ENCODE assay signal across 34 cellular contexts in the genomic region with DNA sequence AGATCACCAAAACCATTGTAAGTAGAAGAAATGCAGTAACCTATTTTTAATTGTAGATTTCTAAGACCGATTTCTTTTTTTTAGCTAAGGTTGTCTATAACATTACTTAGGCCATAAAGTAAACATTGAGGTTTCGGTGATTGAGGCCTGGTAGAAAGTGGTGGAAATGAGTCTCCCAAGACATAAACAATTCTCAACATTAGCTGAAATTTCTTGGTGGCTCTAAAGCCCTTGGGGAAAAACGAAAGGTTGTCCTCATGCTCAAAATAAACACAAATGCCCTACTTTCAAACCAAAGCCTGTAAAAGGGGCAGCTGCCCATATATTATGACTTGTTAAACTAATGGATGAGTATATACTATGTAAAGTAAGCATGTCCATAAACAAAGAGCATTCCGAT.
"Had no signal": no experiment of that assay in that cellular context is flagged by ENCODE, and none has a peak within 500 bp of the region (broad histone marks: within the 10 kb centered on the region; RNA-seq: fewer than 3 reads in every experiment).

No MANE protein-coding gene starts in this region.

- H3K9me3 ChIP-seq: colonic mucosa, gastroesophageal sphincter, psoas muscle, thyroid gland, upper lobe of left lung had no signal

- H3K27ac ChIP-seq: colonic mucosa, epithelial cell of prostate, esophagus squamous epithelium, gastroesophageal sphincter, neutrophil, parathyroid adenoma, psoas muscle, sigmoid colon, stomach, thyroid gland, upper lobe of left lung, WERI-Rb-1 had no signal

- DNase-seq: activated CD4-positive, alpha-beta T cell treated with anti-CD3 and anti-CD28 coated beads for 48 hours; activated CD4-positive, alpha-beta T cell treated with anti-CD3 and anti-CD28 coated beads, Interleukin-2, amount 50 U/mL, for 48 hours; activated CD8-positive, alpha-beta memory T cell treated with anti-CD3 and anti-CD28 coated beads for 24 hours; activated CD8-positive, alpha-beta memory T cell treated with anti-CD3 and anti-CD28 coated beads, Interleukin-2, amount 50 U/mL, for 4 hours; activated effector memory CD4-positive, alpha-beta T cell treated with anti-CD3 and anti-CD28 coated beads, Interleukin-2, amount 50 U/mL, for 16 hours; activated naive CD4-positive, alpha-beta T cell treated with anti-CD3 and anti-CD28 coated beads, Interleukin-2, amount 10 ng/mL, durations not matched to agents 7 days and 5 days; activated naive CD8-positive, alpha-beta T cell treated with anti-CD3 and anti-CD28 coated beads, Interleukin-2, amount 10 ng/mL, durations not matched to agents 7 days and 5 days; activated T-cell treated with anti-CD3 and anti-CD28 coated beads, Interleukin-2, amount 50 U/mL, for 1 hour; amniotic stem cell; colonic mucosa; effector CD8-positive, alpha-beta T cell; esophagus squamous epithelium; hippocampal formation; kidney; left colon; mammary epithelial cell; naive B cell; nephron progenitor cell; psoas muscle; sigmoid colon; small intestine; stimulated activated CD4-positive, alpha-beta T cell treated with anti-CD3 and anti-CD28 coated beads, Interleukin-1b, Interleukin-23, amount 100 ng/mL, for 48 hours; stimulated activated naive B cell treated with anti-CD40 and anti-IgM and Interleukin-4, amounts not matched to agents 10 μg/mL and 1 μg/mL and 100 μg/mL, for 72 hours; stomach; T-helper 17 cell; T1000; thyroid gland; upper lobe of left lung; WERI-Rb-1 had no signal

- H3K27me3 ChIP-seq: colonic mucosa, esophagus squamous epithelium, gastroesophageal sphincter, neutrophil, sigmoid colon, stomach, thyroid gland, upper lobe of left lung had no signal

- H3K9ac ChIP-seq: parathyroid adenoma had no signal

- H3K4me1 ChIP-seq: colonic mucosa, esophagus squamous epithelium, gastroesophageal sphincter, parathyroid adenoma, psoas muscle, sigmoid colon, stomach, thyroid gland, upper lobe of left lung had no signal

- H3K4me3 ChIP-seq: colonic mucosa, esophagus squamous epithelium, gastroesophageal sphincter, psoas muscle, sigmoid colon, stomach, thyroid gland, upper lobe of left lung had no signal

- H2AFZ ChIP-seq: parathyroid adenoma had no signal

- ATAC-seq: activated CD4-positive, CD25-positive, alpha-beta regulatory T cell treated with anti-CD3 and anti-CD28 coated beads, Interleukin-2, amount 50 U/mL, for 24 hours; gastroesophageal sphincter; left colon; psoas muscle; stimulated activated naive B cell treated with anti-CD40 and anti-IgM and Interleukin-4, amounts not matched to agents 10 μg/mL and 1 μg/mL and 100 μg/mL, for 72 hours; T-helper 17 cell had no signal

- H3K36me3 ChIP-seq: colonic mucosa, gastroesophageal sphincter, neutrophil, sigmoid colon, thyroid gland, upper lobe of left lung, WERI-Rb-1 had no signal
